Comparison of ENCODE assay signal across 17 cellular contexts in genomic region chr10:43176271-43176670, GRCh38.
"Had no signal": no experiment of that assay in that cellular context is flagged by ENCODE, and none has a peak within 500 bp of the region (broad histone marks: within the 10 kb centered on the region; RNA-seq: fewer than 3 reads in every experiment).

No MANE protein-coding gene starts in this region.

- DNase-seq: cortex of kidney; dorsolateral prefrontal cortex; effector CD8-positive, alpha-beta T cell; heart left ventricle; hippocampal formation; naive thymus-derived CD4-positive, alpha-beta T cell; posterior cingulate gyrus; sigmoid colon; stimulated activated CD4-positive, alpha-beta T cell treated with anti-CD3 and anti-CD28 coated beads, Interleukin-2, amount 100 ng/mL, for 24 hours; stimulated activated CD4-positive, alpha-beta T cell treated with anti-CD3 and anti-CD28 coated beads, Interleukin-4, amount 100 ng/mL, for 4 hours; stimulated activated naive B cell treated with anti-CD40 and anti-IgM and Interleukin-4, amounts not matched to agents 10 μg/mL and 1 μg/mL and 100 μg/mL, for 72 hours; stimulated activated naive CD8-positive, alpha-beta T cell treated with anti-CD3 and anti-CD28 coated beads, Interleukin-15, amount 100 ng/mL, for 72 hours; testis had no signal

- H3K9me3 ChIP-seq: sigmoid colon, testis had no signal

- H3K4me1 ChIP-seq: testis, tibial nerve had no signal

- H3K27me3 Mint-ChIP-seq: naive thymus-derived CD4-positive, alpha-beta T cell; stimulated activated naive B cell treated with anti-CD40 and anti-IgM and Interleukin-4, amounts not matched to agents 10 μg/mL and 1 μg/mL and 100 μg/mL, for 72 hours; stimulated activated naive CD8-positive, alpha-beta T cell treated with anti-CD3 and anti-CD28 coated beads, Interleukin-15, amount 100 ng/mL, for 72 hours had no signal

- ATAC-seq: esophagus mucosa; heart left ventricle; naive thymus-derived CD4-positive, alpha-beta T cell; stimulated activated naive B cell treated with anti-CD40 and anti-IgM and Interleukin-4, amounts not matched to agents 10 μg/mL and 1 μg/mL and 100 μg/mL, for 72 hours; stimulated activated naive CD8-positive, alpha-beta T cell treated with anti-CD3 and anti-CD28 coated beads, Interleukin-15, amount 100 ng/mL, for 72 hours had no signal

- H3K4me3 Mint-ChIP-seq: naive thymus-derived CD4-positive, alpha-beta T cell; stimulated activated naive B cell treated with anti-CD40 and anti-IgM and Interleukin-4, amounts not matched to agents 10 μg/mL and 1 μg/mL and 100 μg/mL, for 72 hours; stimulated activated naive CD8-positive, alpha-beta T cell treated with anti-CD3 and anti-CD28 coated beads, Interleukin-15, amount 100 ng/mL, for 72 hours had no signal

- H3K27ac Mint-ChIP-seq: stimulated activated naive B cell treated with anti-CD40 and anti-IgM and Interleukin-4, amounts not matched to agents 10 μg/mL and 1 μg/mL and 100 μg/mL, for 72 hours; stimulated activated naive CD8-positive, alpha-beta T cell treated with anti-CD3 and anti-CD28 coated beads, Interleukin-15, amount 100 ng/mL, for 72 hours had no signal

- H3K9me3 Mint-ChIP-seq: stimulated activated naive CD8-positive, alpha-beta T cell treated with anti-CD3 and anti-CD28 coated beads, Interleukin-15, amount 100 ng/mL, for 72 hours had no signal

- H3K27me3 ChIP-seq: dorsolateral prefrontal cortex, heart left ventricle, right atrium auricular region, sigmoid colon, testis, tibial nerve had no signal

- H3K27ac ChIP-seq: dorsolateral prefrontal cortex, heart left ventricle, right atrium auricular region, sigmoid colon, skin epidermis, testis, tibial nerve had no signal

- H3K4me3 ChIP-seq: dorsolateral prefrontal cortex, heart left ventricle, right atrium auricular region, sigmoid colon, skin epidermis, testis, tibial nerve had no signal

- H3K4me1 Mint-ChIP-seq: stimulated activated naive B cell treated with anti-CD40 and anti-IgM and Interleukin-4, amounts not matched to agents 10 μg/mL and 1 μg/mL and 100 μg/mL, for 72 hours had no signal
